In the genomic region with DNA sequence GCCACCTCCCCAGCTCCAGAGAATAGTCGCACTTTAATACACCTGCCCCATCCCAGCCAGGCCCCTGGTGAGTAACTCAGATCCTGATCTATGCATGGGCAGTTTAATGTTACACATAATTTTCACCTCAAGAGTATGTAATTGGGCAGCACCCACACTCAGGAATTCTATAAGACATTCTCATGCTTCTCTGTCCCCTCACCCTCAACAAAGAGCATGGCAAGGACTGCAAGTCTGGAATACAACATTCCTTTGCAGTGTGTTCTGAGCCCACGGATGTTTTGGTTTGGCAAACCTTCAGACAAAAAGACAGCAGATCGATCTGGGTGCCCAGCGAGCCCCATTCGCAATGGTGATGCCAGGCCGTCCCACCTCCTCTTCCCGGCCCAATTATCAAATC, we compare ENCODE assay signal across 32 cellular contexts. TPM values are rescaled to one million over a fixed set of nuclear protein-coding genes. Genes with fewer than 3 reads are reported as not detected.
"Had no signal": no experiment of that assay in that cellular context is flagged by ENCODE, and none has a peak within 500 bp of the region (broad histone marks: within the 10 kb centered on the region; RNA-seq: fewer than 3 reads in every experiment).

No MANE protein-coding gene starts in this region.

- H3K27me3 ChIP-seq: body of pancreas, breast epithelium, SJSA1 had no signal

- H3K36me3 ChIP-seq: breast epithelium, SJSA1 had no signal

- H3K4me3 Mint-ChIP-seq: activated CD4-positive, alpha-beta memory T cell treated with anti-CD3 and anti-CD28 coated beads for 36 hours; activated CD4-positive, alpha-beta T cell treated with anti-CD3 and anti-CD28 coated beads for 36 hours; activated CD4-positive, alpha-beta T cell treated with anti-CD3 and anti-CD28 coated beads, Interleukin-2, amount 10 ng/mL, durations not matched to agents 7 days and 5 days; activated CD8-positive, alpha-beta memory T cell treated with anti-CD3 and anti-CD28 coated beads, Interleukin-2, amount 10 ng/mL, durations not matched to agents 7 days and 5 days; activated naive CD4-positive, alpha-beta T cell treated with anti-CD3 and anti-CD28 coated beads, Interleukin-2, amount 10 ng/mL, durations not matched to agents 7 days and 5 days; activated naive CD8-positive, alpha-beta T cell; activated naive CD8-positive, alpha-beta T cell treated with anti-CD3 and anti-CD28 coated beads, Interleukin-2, amount 50 U/mL, for 24 hours; T-helper 1 cell treated with Interleukin-12 subunit alpha and Interleukin-12 subunit beta and Interleukin-4 antibody, amounts not matched to agents 30 μg/mL and 1 μg/mL, for 36 hours; T-helper 2 cell treated with Interferon-gamma antibody and Interleukin-4, amounts not matched to agents 5 μg/mL and 100 μg/mL, for 36 hours had no signal

- H3K27ac Mint-ChIP-seq: activated CD4-positive, alpha-beta memory T cell treated with anti-CD3 and anti-CD28 coated beads for 36 hours; activated CD4-positive, alpha-beta T cell treated with anti-CD3 and anti-CD28 coated beads for 36 hours; activated CD4-positive, alpha-beta T cell treated with anti-CD3 and anti-CD28 coated beads, Interleukin-2, amount 10 ng/mL, durations not matched to agents 7 days and 5 days; activated CD8-positive, alpha-beta memory T cell treated with anti-CD3 and anti-CD28 coated beads, Interleukin-2, amount 10 ng/mL, durations not matched to agents 7 days and 5 days; activated naive CD4-positive, alpha-beta T cell treated with anti-CD3 and anti-CD28 coated beads, Interleukin-2, amount 10 ng/mL, durations not matched to agents 7 days and 5 days; activated naive CD8-positive, alpha-beta T cell; activated naive CD8-positive, alpha-beta T cell treated with anti-CD3 and anti-CD28 coated beads, Interleukin-2, amount 50 U/mL, for 24 hours; T-helper 1 cell treated with Interleukin-12 subunit alpha and Interleukin-12 subunit beta and Interleukin-4 antibody, amounts not matched to agents 30 μg/mL and 1 μg/mL, for 36 hours; T-helper 2 cell treated with Interferon-gamma antibody and Interleukin-4, amounts not matched to agents 5 μg/mL and 100 μg/mL, for 36 hours had no signal

- FAIRE-seq: TTC549 had no signal

- H3K4me2 ChIP-seq: SK-N-SH had no signal

- H3K36me3 Mint-ChIP-seq: activated CD4-positive, alpha-beta memory T cell treated with anti-CD3 and anti-CD28 coated beads for 36 hours; activated CD8-positive, alpha-beta memory T cell treated with anti-CD3 and anti-CD28 coated beads, Interleukin-2, amount 10 ng/mL, durations not matched to agents 7 days and 5 days; activated naive CD4-positive, alpha-beta T cell treated with anti-CD3 and anti-CD28 coated beads, Interleukin-2, amount 10 ng/mL, durations not matched to agents 7 days and 5 days; activated naive CD8-positive, alpha-beta T cell had no signal

- H3K4me1 Mint-ChIP-seq: activated CD4-positive, alpha-beta T cell treated with anti-CD3 and anti-CD28 coated beads for 36 hours; activated naive CD8-positive, alpha-beta T cell treated with anti-CD3 and anti-CD28 coated beads, Interleukin-2, amount 50 U/mL, for 24 hours had no signal

- H3K4me1 ChIP-seq: breast epithelium had no signal

- H3K9me3 ChIP-seq: body of pancreas, breast epithelium, SJSA1, SK-N-SH had no signal

- H3K27me3 Mint-ChIP-seq: activated CD4-positive, alpha-beta memory T cell treated with anti-CD3 and anti-CD28 coated beads for 36 hours; activated CD4-positive, alpha-beta T cell treated with anti-CD3 and anti-CD28 coated beads for 36 hours had no signal

- H3K27ac ChIP-seq: body of pancreas, breast epithelium, SJSA1 had no signal

- H3K9me2 ChIP-seq: SK-N-SH had no signal

- H3K9me3 Mint-ChIP-seq: activated CD4-positive, alpha-beta memory T cell treated with anti-CD3 and anti-CD28 coated beads for 36 hours; activated CD4-positive, alpha-beta T cell treated with anti-CD3 and anti-CD28 coated beads, Interleukin-2, amount 10 ng/mL, durations not matched to agents 7 days and 5 days; activated naive CD4-positive, alpha-beta T cell treated with anti-CD3 and anti-CD28 coated beads, Interleukin-2, amount 10 ng/mL, durations not matched to agents 7 days and 5 days; activated naive CD8-positive, alpha-beta T cell treated with anti-CD3 and anti-CD28 coated beads, Interleukin-2, amount 50 U/mL, for 24 hours; T-helper 1 cell treated with Interleukin-12 subunit alpha and Interleukin-12 subunit beta and Interleukin-4 antibody, amounts not matched to agents 30 μg/mL and 1 μg/mL, for 36 hours; T-helper 2 cell treated with Interferon-gamma antibody and Interleukin-4, amounts not matched to agents 5 μg/mL and 100 μg/mL, for 36 hours had no signal

- H3K4me3 ChIP-seq: body of pancreas, breast epithelium, SJSA1 had no signal

- H3K9ac ChIP-seq: SK-N-SH had no signal

- DNase-seq: activated CD4-positive, alpha-beta memory T cell treated with anti-CD3 and anti-CD28 coated beads for 36 hours; activated CD4-positive, alpha-beta T cell treated with anti-CD3 and anti-CD28 coated beads for 36 hours; activated CD4-positive, alpha-beta T cell treated with anti-CD3 and anti-CD28 coated beads, Interleukin-2, amount 10 ng/mL, durations not matched to agents 7 days and 5 days; activated CD8-positive, alpha-beta memory T cell treated with anti-CD3 and anti-CD28 coated beads for 24 hours; activated CD8-positive, alpha-beta memory T cell treated with anti-CD3 and anti-CD28 coated beads, Interleukin-2, amount 10 ng/mL, durations not matched to agents 7 days and 5 days; activated CD8-positive, alpha-beta memory T cell treated with anti-CD3 and anti-CD28 coated beads, Interleukin-2, amount 50 U/mL, for 48 hours; activated effector memory CD4-positive, alpha-beta T cell treated with Interleukin-2 at 50 U/mL for 16 hours; activated naive CD4-positive, alpha-beta T cell treated with anti-CD3 and anti-CD28 coated beads, Interleukin-2, amount 10 ng/mL, durations not matched to agents 7 days and 5 days; activated naive CD8-positive, alpha-beta T cell treated with anti-CD3 and anti-CD28 coated beads, Interleukin-2, amount 50 U/mL, for 24 hours; activated T-cell treated with anti-CD3 and anti-CD28 coated beads, Interleukin-2, amount 50 U/mL, for 48 hours; aorta; body of pancreas; Kasumi-1; KG1; NCI-H1092 treated with DMSO at 0.1 percent for 48 hours; NCI-H1417; NCI-H146; NCI-H187; NCI-H2029 treated with DMSO at 0.1 percent for 48 hours; NCI-H2107; NCI-H226; NCI-H524 treated with DMSO at 0.1 percent for 48 hours; RPMI8226; SHP77 treated with DMSO at 0.1 percent for 48 hours; SK-N-SH had no signal

RNA-seq across cellular contexts. Expression of a gene that starts 4.9 kb away (rescaled TPM):
- total RNA-seq: NCI-H460 had no signal
